ENCODE assay signal across 8 cellular contexts in genomic region chr18:711693-712400, GRCh38. TPM values are rescaled to one million over a fixed set of nuclear protein-coding genes. Genes with fewer than 3 reads are reported as not detected.
DNase-seq lines count a peak whose midpoint lies in the region; ATAC-seq and TF ChIP-seq lines count a peak whose summit lies in the region.

No MANE protein-coding gene starts in this region.

- peak; percentile 30 for DNase-seq in NK-92 treated with Interleukin-12 subunit alpha and Interleukin-12 subunit beta, amount 100 ng/mL, for 24 hours (lab: John Stamatoyannopoulos, UW)
- no peak for DNase-seq in NK-92 (lab: John Stamatoyannopoulos, UW; ENCODE audit: unreplicated experiment)
- peak; percentile 38 for DNase-seq in NCI-H2171 (lab: John Stamatoyannopoulos, UW)
- DNase-seq in activated CD4-positive, alpha-beta T cell treated with anti-CD3 and anti-CD28 coated beads for 24 hours (ENCODE audit: low read depth in 2 of 2) = peak; percentile 40 to 53
- peak; percentile 85 for DNase-seq in colonic mucosa
- DNase-seq in left lobe of liver (ENCODE audit: low spot score) = peak; percentile 91
- DNase-seq in stimulated activated CD4-positive, alpha-beta T cell treated with anti-CD3 and anti-CD28 coated beads, Interleukin-2, amount 100 ng/mL, for 4 hours (ENCODE audit: low read depth) = peak; percentile 70

- peak overlapping the region; percentile 54 for H3K4me3 ChIP-seq in colonic mucosa

- peak overlapping the region; percentile 76 to 86 for H3K9ac ChIP-seq in colonic mucosa (ENCODE audit: low read depth in 2 of 2, low read length in 2 of 2)

- H3K27ac ChIP-seq in colonic mucosa = peak overlapping the region; percentile 62

- H3K36me3 ChIP-seq in colonic mucosa = no peaks in the 10 kb centered on the region

- peak; percentile 73 for ATAC-seq in HG02943 (IDR thresholded peaks at IDR 0.05; ENCODE audit: low read depth, unreplicated experiment)
- peak; percentile 64 for ATAC-seq in left lobe of liver

- H3K4me1 ChIP-seq in colonic mucosa = no peaks in the 10 kb centered on the region

- intact Hi-C loops in colonic mucosa (cut with DNase I) = no loop called here

- H3K9me3 ChIP-seq in colonic mucosa = no peaks in the 10 kb centered on the region

- no peak for TF ChIP-seq CTCF in colonic mucosa (IDR thresholded peaks at IDR 0.05)

- no peaks in the 10 kb centered on the region for H3K27me3 ChIP-seq in colonic mucosa

RNA-seq across cellular contexts. Expression of gene ENOSF1, which starts 0.6 kb away (rescaled TPM):
- 100 to 1,000 TPM in 1 of 2 donors, 10 to 100 TPM in 1; 51.7 to 103 TPM for total RNA-seq in colonic mucosa
- 77.4 TPM for total RNA-seq in left lobe of liver

RNA-seq across cellular contexts. Expression of gene TYMS, which starts 54.4 kb away (rescaled TPM):
- 100 to 1,000 TPM in 1 of 2 donors, 10 to 100 TPM in 1; 32.8 to 131 TPM for total RNA-seq in colonic mucosa
- 1.7 TPM for total RNA-seq in left lobe of liver

Comparison
In these comparisons a context has a peak if more than half of its experiments do, and no peak if none do; other contexts are left out.
1. RNA of gene TYMS, which starts 54.4 kb away (total RNA-seq): 32.8 to 131 TPM in colonic mucosa; 1.7 TPM in left lobe of liver (single experiment); every median in the first group is over 10 times any median in the second.